2 cellular contexts compared by ENCODE assay signal in genomic region chr11:94139421-94139820, GRCh38.
TF ChIP-seq lines count a peak whose summit lies in the region.

No MANE protein-coding gene starts in this region.

TF ChIP-seq in GM12878, 131 proteins besides CTCF, POLR2A, EP300 and RAD21 (continued from another document):
- TF ChIP-seq ELK1 (IDR thresholded peaks at IDR 0.05; ENCODE audit: low read depth, low read length) (no peak), RELA (IDR thresholded peaks at IDR 0.05; ENCODE audit: borderline replicate concordance, partially characterized antibody) (no peak), TAF1 (IDR thresholded peaks at IDR 0.05; ENCODE audit: borderline replicate concordance, low read depth, low read length) (no peak), NFXL1 (IDR thresholded peaks at IDR 0.05; ENCODE audit: borderline replicate concordance) (no peak), RFX5 (IDR thresholded peaks at IDR 0.05; ENCODE audit: low read depth, low read length) (no peak), POLR2AphosphoS5 (IDR thresholded peaks at IDR 0.05; ENCODE audit: low read length) (no peak), BCLAF1 (IDR thresholded peaks at IDR 0.05) (no peak), RCOR1 (conservative IDR thresholded peaks at IDR 0.05; ENCODE audit: low read depth, low read length) (no peak)

TF ChIP-seq in SK-N-SH treated with all-trans-retinoic acid at 6 μM for 48 hours, 23 proteins besides CTCF, POLR2A, EP300 and RAD21 (continued from another document):
- TF ChIP-seq PATZ1 (CRISPR knock-in tag; IDR thresholded peaks at IDR 0.05; ENCODE audit: borderline replicate concordance) (no peak), ISL1 (CRISPR knock-in tag; IDR thresholded peaks at IDR 0.05) (no peak), CSRNP3 (CRISPR knock-in tag; IDR thresholded peaks at IDR 0.05) (no peak), ZC3H10 (CRISPR knock-in tag; IDR thresholded peaks at IDR 0.05) (no peak), TCF4 (CRISPR knock-in tag; IDR thresholded peaks at IDR 0.05; ENCODE audit: borderline replicate concordance) (no peak)
